1 cellular context compared by ENCODE assay signal in the genomic region with DNA sequence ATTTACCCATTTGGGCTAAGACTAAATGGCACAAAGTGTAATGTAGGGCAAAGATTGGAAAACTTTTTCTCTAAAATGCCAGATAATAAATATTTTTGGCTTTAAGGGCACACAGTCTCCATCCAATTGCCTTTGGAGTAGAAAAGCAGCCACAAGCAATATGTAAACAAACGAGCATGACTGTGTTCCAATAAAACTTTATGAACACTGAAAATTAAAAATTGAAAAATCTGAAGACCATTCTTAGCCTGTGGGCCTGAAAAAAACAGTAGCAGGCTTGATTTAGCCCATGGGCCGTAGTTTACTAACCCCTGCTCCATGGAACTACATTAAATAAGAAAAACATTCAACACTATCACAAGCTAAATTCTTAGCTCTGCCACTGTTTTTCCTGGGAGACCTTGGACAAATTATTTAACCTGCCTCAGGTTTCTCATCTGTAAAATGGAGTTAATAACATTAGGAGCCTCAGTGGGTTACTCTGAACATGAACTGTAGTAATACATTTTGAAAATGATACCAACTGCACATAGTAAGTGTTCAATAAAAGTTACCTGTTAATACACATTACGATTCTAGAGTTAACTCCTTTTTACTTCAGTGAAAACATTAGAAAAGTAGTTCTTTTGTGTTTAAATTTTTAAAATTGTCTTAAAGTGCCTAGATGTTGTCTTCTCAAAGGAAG.
TF ChIP-seq lines count a peak whose summit lies in the region.

No MANE protein-coding gene starts in this region.

TF ChIP-seq in SK-N-SH, 30 proteins besides CTCF, POLR2A, EP300 and RAD21 (continued from another document):
- TF ChIP-seq, protein P1, sequence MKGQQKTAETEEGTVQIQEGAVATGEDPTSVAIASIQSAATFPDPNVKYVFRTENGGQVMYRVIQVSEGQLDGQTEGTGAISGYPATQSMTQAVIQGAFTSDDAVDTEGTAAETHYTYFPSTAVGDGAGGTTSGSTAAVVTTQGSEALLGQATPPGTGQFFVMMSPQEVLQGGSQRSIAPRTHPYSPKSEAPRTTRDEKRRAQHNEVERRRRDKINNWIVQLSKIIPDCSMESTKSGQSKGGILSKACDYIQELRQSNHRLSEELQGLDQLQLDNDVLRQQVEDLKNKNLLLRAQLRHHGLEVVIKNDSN (IDR thresholded peaks at IDR 0.05; ENCODE audit: borderline replicate concordance, low read depth): no peak
- no peak for TF ChIP-seq FOSL2 (IDR thresholded peaks at IDR 0.05; ENCODE audit: borderline replicate concordance, low read depth)
